ENCODE assay signal across 7 cellular contexts in genomic region chr7:93921607-93922446, GRCh38. TPM values are rescaled to one million over a fixed set of nuclear protein-coding genes. Genes with fewer than 3 reads are reported as not detected.
DNase-seq lines count a peak whose midpoint lies in the region; ATAC-seq and TF ChIP-seq lines count a peak whose summit lies in the region.

Gene GNG11 (plus strand): TSS chr7:93921735. CDS start chr7:93922138, 403 bp downstream.

- TF ChIP-seq CTCF in NB4 (IDR thresholded peaks at IDR 0.05; ENCODE audit: low read depth, low read length), result no peak
- TF ChIP-seq CTCF in neural crest cell (conservative IDR thresholded peaks at IDR 0.05), result no peak
- no peak for TF ChIP-seq CTCF in upper lobe of left lung (IDR thresholded peaks at IDR 0.05)

- no peak for TF ChIP-seq EP300 in upper lobe of left lung (IDR thresholded peaks at IDR 0.05)

- peak; percentile 92 for ATAC-seq in GM18498 (IDR thresholded peaks at IDR 0.05; ENCODE audit: unreplicated experiment)
- peak; percentile 74 to 93 for ATAC-seq in upper lobe of left lung (ENCODE audit: low FRiP score in 2 of 2)

- H3K4me1 Mint-ChIP-seq in neural crest cell, result peaks cover 32% of the 10 kb centered on the region

- peak; percentile 66 for DNase-seq in H7
- DNase-seq in NB4 (ENCODE audit: low read depth), result peak; percentile 30
- DNase-seq in activated naive CD4-positive, alpha-beta T cell treated with anti-CD3 and anti-CD28 coated beads, Interleukin-2, amount 50 U/mL, for 16 hours, result peak; percentile 15
- DNase-seq in glomerular endothelial cell (ENCODE audit: extremely low read depth, low read depth, low spot score), result no peak
- peak; percentile 62 for DNase-seq in neural crest cell (ENCODE audit: low read depth, low spot score)
- peak; percentile 46 to 94 for DNase-seq in upper lobe of left lung

- no peaks in the 10 kb centered on the region for H3K27me3 Mint-ChIP-seq in neural crest cell (ENCODE audit: low read depth)

- H3K4me3 Mint-ChIP-seq in neural crest cell, result peak within 1 kb of the TSS; percentile 93

- peak within 1 kb of the TSS; percentile 58 for H3K4me3 ChIP-seq in H7 (ENCODE audit: insufficient read depth, low read depth, low read length)
- H3K4me3 ChIP-seq in NB4 (ENCODE audit: low read depth, low read length), result no peak within 1 kb of the TSS
- H3K4me3 ChIP-seq in upper lobe of left lung, result peak within 1 kb of the TSS; percentile 50 to 58 (median 55)

- TF ChIP-seq POLR2A in NB4 (IDR thresholded peaks at IDR 0.05; ENCODE audit: extremely low read depth, insufficient read length) (no peak), upper lobe of left lung (IDR thresholded peaks at IDR 0.05) (peak in 1 of 4 donors; percentile 45)

- no peaks in the 10 kb centered on the region for H3K9me3 Mint-ChIP-seq in neural crest cell

- H3K4me1 ChIP-seq in upper lobe of left lung, result peaks cover 3 to 8% (median 5%) of the 10 kb centered on the region in 4 donors

- no peaks in the 10 kb centered on the region for H3K36me3 Mint-ChIP-seq in neural crest cell (ENCODE audit: low read depth)

- no peaks in the 10 kb centered on the region for H3K36me3 ChIP-seq in H7 (replicated peaks; ENCODE audit: control insufficient read depth, insufficient read depth, low read length)
- H3K36me3 ChIP-seq in upper lobe of left lung, result peaks cover 0 to 6% (median 0%) of the 10 kb centered on the region in 4 donors

- peak within 1 kb of the TSS; percentile 98 for H3K27ac Mint-ChIP-seq in neural crest cell (ENCODE audit: unreplicated experiment)

- no peaks in the 10 kb centered on the region for H3K27me3 ChIP-seq in H7 (ENCODE audit: control insufficient read depth, insufficient read depth, low read length)
- peaks cover 0 to 5% (median 0%) of the 10 kb centered on the region in 4 donors for H3K27me3 ChIP-seq in upper lobe of left lung

- peak within 1 kb of the TSS; percentile 76 to 88 (median 86) for H3K27ac ChIP-seq in upper lobe of left lung

- 1 to 3% methylated on average over 21 to 38 of the region's 38 CpGs for WGBS in upper lobe of left lung, 2 donors

- H3K9me3 ChIP-seq in upper lobe of left lung, result no peaks in the 10 kb centered on the region

RNA-seq across cellular contexts. Expression of gene GNG11, which starts in this region (rescaled TPM):
- total RNA-seq in H7 (2014; rRNA removed; shearing (Covaris generic)), result 1.3 and 1.9 TPM in 2 replicates
- 302 and 318 TPM in 2 replicates for total RNA-seq in glomerular endothelial cell
- total RNA-seq in neural crest cell, result 8.9 and 9.4 TPM in 2 replicates
- total RNA-seq in upper lobe of left lung, result 10 to 100 TPM in 5 of 6 donors, 1 to 10 TPM in 1; 1.0 to 28.5 (median 15.8) TPM

Comparison
In these comparisons a context has a peak if more than half of its experiments do, and no peak if none do; other contexts are left out.
1. RNA of gene GNG11 (total RNA-seq): 302 to 318 TPM in glomerular endothelial cell; 1.0 to 28.5 TPM in upper lobe of left lung, 8.9 to 9.4 TPM in neural crest cell and 1.3 to 1.9 TPM in H7; every median in the first group is over 10 times any median in the second.